ENCODE assay signal across 8 cellular contexts in genomic region chr1:65147424-65148177, GRCh38. TPM values are rescaled to one million over a fixed set of nuclear protein-coding genes. Genes with fewer than 3 reads are reported as not detected.
DNase-seq lines count a peak whose midpoint lies in the region; ATAC-seq, FAIRE-seq and TF ChIP-seq lines count a peak whose summit lies in the region.

No MANE protein-coding gene starts in this region.

- POLR2A ChIA-PET in A673 (lab: Charles Lee; ENCODE audit: low non-redundant PET), result interaction anchor here (0.6 kb wide), 1 partner anchor 1787 kb away, joined by 5 read pairs; no protein-coding TSS in a partner anchor

- no peak overlapping the region for H3K9ac ChIP-seq in neural progenitor cell

- peak; percentile 36 for DNase-seq in A673 (ENCODE audit: low spot score)
- DNase-seq in NCI-H510A (lab: John Stamatoyannopoulos, UW), result peak; percentile 23
- peak; percentile 20 for DNase-seq in activated T-cell treated with anti-CD3 and anti-CD28 coated beads, Interleukin-2, amount 50 U/mL, for 4 hours
- peak; percentile 35 to 40 for DNase-seq in frontal cortex (ENCODE audit: low spot score in 2 of 2)
- peak; percentile 68 for DNase-seq in neural progenitor cell (ENCODE audit: low spot score)
- peak; percentile 22 to 46 for DNase-seq in uterus

- H3K36me3 ChIP-seq in A673 (ENCODE audit: insufficient read depth, low read length, poor library complexity, severe bottlenecking) (no peaks in the 10 kb centered on the region), neural progenitor cell (no peaks in the 10 kb centered on the region), uterus (no peaks in the 10 kb centered on the region)

- H3K4me3 ChIP-seq in A673 (ENCODE audit: low read depth, low read length, poor library complexity, severe bottlenecking) (peak overlapping the region; percentile 79), neural progenitor cell (peak overlapping the region; percentile 66), uterus (peak overlapping the region; percentile 49 to 72)

- H3K27ac Mint-ChIP-seq in neural progenitor cell, result no peak overlapping the region

- H2AFZ ChIP-seq in neural progenitor cell (replicated peaks), result peak overlapping the region; percentile 81

- peaks cover 47% of the 10 kb centered on the region for H3K27me3 Mint-ChIP-seq in activated T-cell treated with anti-CD3 and anti-CD28 coated beads, Interleukin-2, amount 50 U/mL, for 4 hours (ENCODE audit: low read depth)
- H3K27me3 Mint-ChIP-seq in neural progenitor cell (ENCODE audit: insufficient read depth, low read depth), result peaks cover 23% of the 10 kb centered on the region

- no TSS peak for BruUV-seq in A673 (replicated peaks; lab: Mats Ljungman, UMichigan)

- H3K9me3 ChIP-seq in A673 (ENCODE audit: low read depth, low read length, poor library complexity, severe bottlenecking), result no peaks in the 10 kb centered on the region
- H3K9me3 ChIP-seq in neural progenitor cell (ENCODE audit: low read depth), result no peaks in the 10 kb centered on the region
- H3K9me3 ChIP-seq in uterus, result no peaks in the 10 kb centered on the region

- ATAC-seq in GM18502 (IDR thresholded peaks at IDR 0.05; ENCODE audit: poor library complexity, unreplicated experiment) (peak; percentile 67), HG02885 (IDR thresholded peaks at IDR 0.05; ENCODE audit: poor library complexity, unreplicated experiment) (peak; percentile 71)
- ATAC-seq in activated T-cell treated with anti-CD3 and anti-CD28 coated beads, Interleukin-2, amount 50 U/mL, for 4 hours, result peak; percentile 44 to 45

- intact Hi-C loops in A673 (cut with micrococcal nuclease; ENCODE audit: unreplicated experiment), result no loop called here
- intact Hi-C loops in uterus (cut with DNase I; ENCODE audit: low total_unique reads), result no loop called here

- no peak for FAIRE-seq in frontal cortex (lab: Jason Lieb, UNC)

- peak overlapping the region; percentile 95 for H3K4me2 ChIP-seq in neural progenitor cell

- H3K36me3 Mint-ChIP-seq in activated T-cell treated with anti-CD3 and anti-CD28 coated beads, Interleukin-2, amount 50 U/mL, for 4 hours (ENCODE audit: insufficient read depth), result no peaks in the 10 kb centered on the region
- no peaks in the 10 kb centered on the region for H3K36me3 Mint-ChIP-seq in neural progenitor cell

- peak overlapping the region; percentile 74 for H3K4me3 Mint-ChIP-seq in activated T-cell treated with anti-CD3 and anti-CD28 coated beads, Interleukin-2, amount 50 U/mL, for 4 hours
- H3K4me3 Mint-ChIP-seq in neural progenitor cell, result peak overlapping the region; percentile 89

- H3K27ac ChIP-seq in A673 (ENCODE audit: low read depth, low read length, poor library complexity, severe bottlenecking) (peak overlapping the region; percentile 47), neural progenitor cell (no peak overlapping the region), uterus (peak overlapping the region; percentile 72 to 85)

- peaks cover 13% of the 10 kb centered on the region for H3K4me1 ChIP-seq in A673 (ENCODE audit: insufficient read depth, low read length, poor library complexity, severe bottlenecking)
- peaks cover 11% of the 10 kb centered on the region for H3K4me1 ChIP-seq in neural progenitor cell
- H3K4me1 ChIP-seq in uterus, result no peaks in the 10 kb centered on the region

- no peaks in the 10 kb centered on the region for H3K79me2 ChIP-seq in neural progenitor cell (ENCODE audit: low read depth)

- H3K4me1 Mint-ChIP-seq in activated T-cell treated with anti-CD3 and anti-CD28 coated beads, Interleukin-2, amount 50 U/mL, for 4 hours (ENCODE audit: low read depth), result peaks cover 11% of the 10 kb centered on the region
- peaks cover 33% of the 10 kb centered on the region for H3K4me1 Mint-ChIP-seq in neural progenitor cell

- CTCF ChIA-PET in A673 (lab: Charles Lee), result no interaction called here

- TF ChIP-seq POLR2A in uterus (IDR thresholded peaks at IDR 0.05), result no peak

- TF ChIP-seq CTCF in A673 (conservative IDR thresholded peaks at IDR 0.05; ENCODE audit: low read depth, low read length), result no peak
- no peak for TF ChIP-seq CTCF in neural progenitor cell (IDR thresholded peaks at IDR 0.05)
- TF ChIP-seq CTCF in uterus (IDR thresholded peaks at IDR 0.05), result no peak

- H3F3A ChIP-seq in neural progenitor cell (ENCODE audit: low read depth), result peaks cover 21% of the 10 kb centered on the region

- no peaks in the 10 kb centered on the region for H3K9me3 Mint-ChIP-seq in activated T-cell treated with anti-CD3 and anti-CD28 coated beads, Interleukin-2, amount 50 U/mL, for 4 hours
- no peaks in the 10 kb centered on the region for H3K9me3 Mint-ChIP-seq in neural progenitor cell

- peaks cover 10% of the 10 kb centered on the region for H4K20me1 ChIP-seq in neural progenitor cell (ENCODE audit: low read depth)

- H3K27me3 ChIP-seq in A673 (replicated peaks; ENCODE audit: insufficient read depth, low read depth, low read length, poor library complexity), result peaks cover 9% of the 10 kb centered on the region
- peaks cover 77% of the 10 kb centered on the region for H3K27me3 ChIP-seq in neural progenitor cell
- H3K27me3 ChIP-seq in uterus, result no peaks in the 10 kb centered on the region

RNA-seq across cellular contexts. Expression of gene AK4, which starts 0.4 kb away (rescaled TPM):
- total RNA-seq in A673 (2021), result 5.5 and 11.1 TPM in 2 replicates
- total RNA-seq in activated T-cell treated with anti-CD3 and anti-CD28 coated beads, Interleukin-2, amount 50 U/mL, for 4 hours, result 10 to 100 TPM; 11.3 to 15.9 (median 11.5) TPM
- total RNA-seq in frontal cortex, result 9.0 TPM
- 28.8 and 31.5 TPM in 2 replicates for total RNA-seq in neural progenitor cell (ENCODE audit: low replicate concordance)
- 10 to 100 TPM in 3 of 4 donors, 1 to 10 TPM in 1; 9.5 to 31.5 (median 18.5) TPM for total RNA-seq in uterus
